ENCODE assay signal across 11 cellular contexts in genomic region chr11:117810056-117810451, GRCh38. TPM values are rescaled to one million over a fixed set of nuclear protein-coding genes. Genes with fewer than 3 reads are reported as not detected.
DNase-seq lines count a peak whose midpoint lies in the region; ATAC-seq, FAIRE-seq and TF ChIP-seq lines count a peak whose summit lies in the region.
"Not testable (repeated sequence)": the region's sequence is repeated elsewhere in the genome, so short reads cannot be mapped to it uniquely, and the experiment has no call there.
"Had no signal": no experiment of that assay in that cellular context is flagged by ENCODE, and none has a peak within 500 bp of the region (broad histone marks: within the 10 kb centered on the region; RNA-seq: fewer than 3 reads in every experiment).

No MANE protein-coding gene starts in this region.

- not testable (repeated sequence) for H3K36me3 Mint-ChIP-seq in CD4-positive, CD25-positive, alpha-beta regulatory T cell; T-helper 17 cell (ENCODE audit: low read depth); activated CD8-positive, alpha-beta memory T cell treated with anti-CD3 and anti-CD28 coated beads, Interleukin-2, amount 10 ng/mL, durations not matched to agents 7 days and 5 days; activated naive CD8-positive, alpha-beta T cell treated with anti-CD3 and anti-CD28 coated beads, Interleukin-2, amount 10 ng/mL, durations not matched to agents 7 days and 5 days; type B pancreatic cell

- not testable (repeated sequence) for H2AK5ac ChIP-seq in H1 (ENCODE audit: low read depth, low read length); mesenchymal stem cell (ENCODE audit: low read length, severe bottlenecking)

- not testable (repeated sequence) for H3K79me1 ChIP-seq in H1 (ENCODE audit: low read depth, low read length)
- peaks cover 17% of the 10 kb centered on the region for H3K79me1 ChIP-seq in mesenchymal stem cell (replicated peaks; ENCODE audit: low read length, poor library complexity, severe bottlenecking)

- not testable (repeated sequence) for H2BK120ac ChIP-seq in H1 (replicated peaks; ENCODE audit: low read depth, low read length); mesenchymal stem cell (ENCODE audit: low read depth, low read length)

- not testable (repeated sequence) for ATAC-seq in CD4-positive, CD25-positive, alpha-beta regulatory T cell (ENCODE audit: low read depth in 2 of 2); T-helper 17 cell; activated CD8-positive, alpha-beta memory T cell treated with anti-CD3 and anti-CD28 coated beads, Interleukin-2, amount 10 ng/mL, durations not matched to agents 7 days and 5 days; activated naive CD8-positive, alpha-beta T cell treated with anti-CD3 and anti-CD28 coated beads, Interleukin-2, amount 10 ng/mL, durations not matched to agents 7 days and 5 days (ENCODE audit: low read depth)

- not testable (repeated sequence) for H3K27ac ChIP-seq in CD4-positive, CD25-positive, alpha-beta regulatory T cell (ENCODE audit: insufficient read depth, low read length, poor library complexity, severe bottlenecking); H1 (ENCODE audit: low read depth, low read length)
- peak overlapping the region; percentile 55 for H3K27ac ChIP-seq in mesenchymal stem cell (ENCODE audit: low read length, poor library complexity, severe bottlenecking)

- H3K23me2 ChIP-seq in H1 (ENCODE audit: low read depth, low read length): not testable (repeated sequence)

- H3K4me3 Mint-ChIP-seq in CD4-positive, CD25-positive, alpha-beta regulatory T cell; activated CD8-positive, alpha-beta memory T cell treated with anti-CD3 and anti-CD28 coated beads, Interleukin-2, amount 10 ng/mL, durations not matched to agents 7 days and 5 days; type B pancreatic cell: not testable (repeated sequence)
- H3K4me3 Mint-ChIP-seq in T-helper 17 cell: peak overlapping the region; percentile 73
- peak overlapping the region; percentile 2 for H3K4me3 Mint-ChIP-seq in activated naive CD8-positive, alpha-beta T cell treated with anti-CD3 and anti-CD28 coated beads, Interleukin-2, amount 10 ng/mL, durations not matched to agents 7 days and 5 days

- H2BK20ac ChIP-seq in H1 (ENCODE audit: low read length): not testable (repeated sequence)

- H3K4me3 ChIP-seq in CD4-positive, CD25-positive, alpha-beta regulatory T cell (ENCODE audit: low read depth, low read length); H1 (ENCODE audit: extremely low read depth in 1 of 4, insufficient read depth in 2 of 4, low read depth in 3 of 4, low read length in 4 of 4); mesenchymal stem cell (ENCODE audit: insufficient read depth in 1 of 2, low read depth in 1 of 2, low read length in 2 of 2): not testable (repeated sequence)

- not testable (repeated sequence) for H3K23ac ChIP-seq in H1 (ENCODE audit: insufficient read length); mesenchymal stem cell (ENCODE audit: low read length in 2 of 2)

- not testable (repeated sequence) for FAIRE-seq in H1 (lab: Jason Lieb, UNC)

- not testable (repeated sequence) for H4K20me1 ChIP-seq in H1 (replicated peaks in 1 of 2; ENCODE audit: control insufficient read depth in 1 of 2, insufficient read depth in 2 of 2, low read length in 2 of 2)

- not testable (repeated sequence) for H3K79me2 ChIP-seq in H1 (ENCODE audit: control insufficient read depth in 1 of 2, insufficient read depth in 2 of 2, low read length in 2 of 2)

- 84 to 100% methylated on average over 2 to 12 of the region's 12 CpGs for WGBS in H1 (ENCODE audit: extremely low coverage in 1 of 2, insufficient coverage in 1 of 2, insufficient read length in 1 of 2, insufficient replicate concordance in 2 of 2, low coverage in 1 of 2, low lambda C conversion rate in 2 of 2, missing lambda C conversion rate in 1 of 2), 2 experiments
- 91% methylated on average over 12 of the region's 12 CpGs for WGBS in mesenchymal stem cell

- not testable (repeated sequence) for H4K91ac ChIP-seq in H1 (replicated peaks; ENCODE audit: insufficient read length, low read length); mesenchymal stem cell (ENCODE audit: low read length)

- not testable (repeated sequence) for DNase-seq in CD4-positive, CD25-positive, alpha-beta regulatory T cell; T-helper 17 cell; activated CD8-positive, alpha-beta memory T cell treated with anti-CD3 and anti-CD28 coated beads, Interleukin-2, amount 10 ng/mL, durations not matched to agents 7 days and 5 days; activated naive CD8-positive, alpha-beta T cell treated with anti-CD3 and anti-CD28 coated beads, Interleukin-2, amount 10 ng/mL, durations not matched to agents 7 days and 5 days; H1 (ENCODE audit: low read depth in 1 of 2, low spot score in 2 of 2); mesenchymal stem cell; type B pancreatic cell (ENCODE audit: extremely low spot score, unreplicated experiment)
- DNase-seq in posterior vena cava (ENCODE audit: low spot score): peak; percentile 58

- H3K4me1 ChIP-seq in CD4-positive, CD25-positive, alpha-beta regulatory T cell (ENCODE audit: control insufficient read depth, insufficient read depth, low read length, poor library complexity, severe bottlenecking): peaks cover 17% of the 10 kb centered on the region
- H3K4me1 ChIP-seq in H1 (replicated peaks in 1 of 4; ENCODE audit: control insufficient read depth in 3 of 4, insufficient read depth in 4 of 4, low read length in 3 of 4): not testable (repeated sequence)
- peaks cover 21% of the 10 kb centered on the region for H3K4me1 ChIP-seq in mesenchymal stem cell (ENCODE audit: control insufficient read depth, insufficient read depth, low read depth, low read length)

- H2BK15ac ChIP-seq in H1 (ENCODE audit: low read length); mesenchymal stem cell (ENCODE audit: low read depth, poor library complexity, severe bottlenecking): not testable (repeated sequence)

- not testable (repeated sequence) for TF ChIP-seq POLR2A in H1 (IDR thresholded peaks at IDR 0.05; ENCODE audit: control extremely low read depth in 1 of 2, low read depth in 2 of 2, low read length in 2 of 2)

- not testable (repeated sequence) for H3K4me2 ChIP-seq in H1 (ENCODE audit: insufficient read depth in 1 of 2, low read depth in 2 of 2, low read length in 2 of 2); mesenchymal stem cell (ENCODE audit: low read length, poor library complexity, severe bottlenecking)

- peak overlapping the region in 2 of 3 donors; percentile 11 to 29 for H3K27ac Mint-ChIP-seq in CD4-positive, CD25-positive, alpha-beta regulatory T cell
- H3K27ac Mint-ChIP-seq in T-helper 17 cell: peak overlapping the region; percentile 61
- peak overlapping the region; percentile 8 for H3K27ac Mint-ChIP-seq in activated CD8-positive, alpha-beta memory T cell treated with anti-CD3 and anti-CD28 coated beads, Interleukin-2, amount 10 ng/mL, durations not matched to agents 7 days and 5 days
- H3K27ac Mint-ChIP-seq in activated naive CD8-positive, alpha-beta T cell treated with anti-CD3 and anti-CD28 coated beads, Interleukin-2, amount 10 ng/mL, durations not matched to agents 7 days and 5 days: peak overlapping the region; percentile 42
- H3K27ac Mint-ChIP-seq in type B pancreatic cell: peak overlapping the region; percentile 42

- not testable (repeated sequence) for H4K8ac ChIP-seq in H1 (ENCODE audit: extremely low read depth, insufficient read depth, low read length); mesenchymal stem cell (ENCODE audit: low read length)

- not testable (repeated sequence) for TF ChIP-seq RAD21 in H1 (IDR thresholded peaks at IDR 0.05 in 1 of 2, conservative IDR thresholded peaks at IDR 0.05 in 1 of 2; ENCODE audit: low read depth in 2 of 2, low read length in 2 of 2)

- not testable (repeated sequence) for H3K36me3 ChIP-seq in CD4-positive, CD25-positive, alpha-beta regulatory T cell (ENCODE audit: control insufficient read depth, insufficient read depth, low read length); H1 (ENCODE audit: control insufficient read depth in 2 of 4, insufficient read depth in 4 of 4, low read length in 3 of 4)
- peaks cover 0 to 11% of the 10 kb centered on the region in 2 experiments for H3K36me3 ChIP-seq in mesenchymal stem cell (ENCODE audit: control insufficient read depth in 1 of 2, insufficient read depth in 2 of 2, low read depth in 1 of 2, low read length in 2 of 2)

- not testable (repeated sequence) for H3K56ac ChIP-seq in H1 (replicated peaks; ENCODE audit: insufficient read length, low read depth, low read length)

- not testable (repeated sequence) for H3K27me3 ChIP-seq in CD4-positive, CD25-positive, alpha-beta regulatory T cell (ENCODE audit: control insufficient read depth, insufficient read depth, low read length); H1 (replicated peaks in 1 of 4; ENCODE audit: control insufficient read depth in 3 of 4, extremely low read depth in 1 of 4, insufficient read depth in 3 of 4, low read length in 3 of 4)
- peaks cover 0 to 47% of the 10 kb centered on the region in 2 experiments for H3K27me3 ChIP-seq in mesenchymal stem cell (ENCODE audit: control insufficient read depth in 1 of 2, insufficient read depth in 1 of 2, low read length in 2 of 2)

- not testable (repeated sequence) for H3K4ac ChIP-seq in H1 (replicated peaks; ENCODE audit: insufficient read length, low read depth, low read length); mesenchymal stem cell (ENCODE audit: low read depth in 1 of 2, low read length in 2 of 2)

- not testable (repeated sequence) for H3K14ac ChIP-seq in H1 (ENCODE audit: insufficient read length)
- peak overlapping the region in 1 of 2 experiments; percentile 96 for H3K14ac ChIP-seq in mesenchymal stem cell (ENCODE audit: low read length in 2 of 2)

- H3K9ac ChIP-seq in H1 (replicated peaks in 1 of 4; ENCODE audit: extremely low read depth in 1 of 4, low read depth in 3 of 4, low read length in 3 of 4); mesenchymal stem cell (ENCODE audit: low read length): not testable (repeated sequence)

- H3K18ac ChIP-seq in H1 (ENCODE audit: extremely low read depth, low read length): not testable (repeated sequence)
- peak overlapping the region in 1 of 2 experiments; percentile 49 for H3K18ac ChIP-seq in mesenchymal stem cell (ENCODE audit: low read depth in 1 of 2, low read length in 2 of 2)

- POLR2A ChIA-PET in activated naive CD8-positive, alpha-beta T cell treated with anti-CD3 and anti-CD28 coated beads, Interleukin-2, amount 10 ng/mL, durations not matched to agents 7 days and 5 days (lab: Charles Lee): interaction anchor here (1.2 kb wide), 1 partner anchor 13 kb away, joined by 4 read pairs; no protein-coding TSS in a partner anchor
- POLR2A ChIA-PET in H1 (lab: Charles Lee; ENCODE audit: partially characterized antibody): not testable (repeated sequence)

- not testable (repeated sequence) for H2AFZ ChIP-seq in H1 (ENCODE audit: low read length); mesenchymal stem cell (ENCODE audit: low read depth, low read length)

- CTCF ChIA-PET in activated CD8-positive, alpha-beta memory T cell treated with anti-CD3 and anti-CD28 coated beads, Interleukin-2, amount 10 ng/mL, durations not matched to agents 7 days and 5 days (lab: Charles Lee): interaction anchor here (1.3 to 13.0 kb wide), 7 partner anchors 9 to 362 kb away, joined by 4 to 343 read pairs (median 27); partner anchors contain the start of genes DSCAML1 and FXYD2
- CTCF ChIA-PET in H1 (lab: Charles Lee; ENCODE audit: partially characterized antibody): interaction anchor here (0.7 to 7.8 kb wide), 26 partner anchors 9 to 390 kb away, joined by 3 to 163 read pairs (median 6); partner anchors contain the start of gene DSCAML1

- not testable (repeated sequence) for H3K9me3 ChIP-seq in CD4-positive, CD25-positive, alpha-beta regulatory T cell (ENCODE audit: control insufficient read depth in 2 of 2, low read length in 2 of 2); T-helper 17 cell (ENCODE audit: control insufficient read depth, low read length, poor library complexity, severe bottlenecking); H1 (ENCODE audit: insufficient read depth in 2 of 2, low read depth in 1 of 2, low read length in 1 of 2); mesenchymal stem cell (ENCODE audit: control insufficient read depth, low read length)

- H2BK12ac ChIP-seq in H1 (ENCODE audit: low read depth, low read length); mesenchymal stem cell (ENCODE audit: low read length in 2 of 2): not testable (repeated sequence)

- intact Hi-C loops in posterior vena cava (cut with DNase I): loop anchor here in 1 of 2 donors (10.0 kb wide), 1 partner anchor 385 kb away; no protein-coding TSS in a partner anchor

- H3K4me1 Mint-ChIP-seq in CD4-positive, CD25-positive, alpha-beta regulatory T cell: peaks cover 6 to 34% (median 18%) of the 10 kb centered on the region in 4 donors
- H3K4me1 Mint-ChIP-seq in T-helper 17 cell (peaks cover 29% of the 10 kb centered on the region), type B pancreatic cell (ENCODE audit: unreplicated experiment) (peaks cover 53% of the 10 kb centered on the region)
- H3K4me1 Mint-ChIP-seq in activated CD8-positive, alpha-beta memory T cell treated with anti-CD3 and anti-CD28 coated beads, Interleukin-2, amount 10 ng/mL, durations not matched to agents 7 days and 5 days: peaks cover 39% of the 10 kb centered on the region
- H3K4me1 Mint-ChIP-seq in activated naive CD8-positive, alpha-beta T cell treated with anti-CD3 and anti-CD28 coated beads, Interleukin-2, amount 10 ng/mL, durations not matched to agents 7 days and 5 days: peaks cover 33% of the 10 kb centered on the region

- TF ChIP-seq EP300 in H1 (IDR thresholded peaks at IDR 0.05; ENCODE audit: borderline replicate concordance in 1 of 2, low read depth in 2 of 2, low read length in 2 of 2): not testable (repeated sequence)

- not testable (repeated sequence) for H3K9me3 Mint-ChIP-seq in CD4-positive, CD25-positive, alpha-beta regulatory T cell; activated CD8-positive, alpha-beta memory T cell treated with anti-CD3 and anti-CD28 coated beads, Interleukin-2, amount 10 ng/mL, durations not matched to agents 7 days and 5 days (ENCODE audit: low read depth); activated naive CD8-positive, alpha-beta T cell treated with anti-CD3 and anti-CD28 coated beads, Interleukin-2, amount 10 ng/mL, durations not matched to agents 7 days and 5 days; type B pancreatic cell

- not testable (repeated sequence) for H2BK5ac ChIP-seq in H1 (ENCODE audit: low read depth, low read length); mesenchymal stem cell (ENCODE audit: low read depth, low read length, poor library complexity, severe bottlenecking)

- TF ChIP-seq CTCF in H1 (IDR thresholded peaks at IDR 0.05; ENCODE audit: control extremely low read depth in 1 of 3, insufficient read depth in 1 of 3, low read depth in 1 of 3, low read length in 3 of 3); type B pancreatic cell (conservative IDR thresholded peaks at IDR 0.05): not testable (repeated sequence)

- H4K5ac ChIP-seq in H1 (ENCODE audit: insufficient read length, low read depth, low read length): not testable (repeated sequence)

- H3K27me3 Mint-ChIP-seq in CD4-positive, CD25-positive, alpha-beta regulatory T cell; T-helper 17 cell; activated CD8-positive, alpha-beta memory T cell treated with anti-CD3 and anti-CD28 coated beads, Interleukin-2, amount 10 ng/mL, durations not matched to agents 7 days and 5 days; activated naive CD8-positive, alpha-beta T cell treated with anti-CD3 and anti-CD28 coated beads, Interleukin-2, amount 10 ng/mL, durations not matched to agents 7 days and 5 days: not testable (repeated sequence)
- H3K27me3 Mint-ChIP-seq in type B pancreatic cell: peaks cover 33% of the 10 kb centered on the region

RNA-seq across cellular contexts. Expression of gene DSCAML1, which starts 13.0 kb away (rescaled TPM):
- total RNA-seq in CD4-positive, CD25-positive, alpha-beta regulatory T cell: 1.6 TPM
- under 1 TPM in 3 of 4 donors, not detected in 1; 0.08 to 0.34 (median 0.25) TPM for polyA plus RNA-seq in CD4-positive, CD25-positive, alpha-beta regulatory T cell
- total RNA-seq in T-helper 17 cell (under 1 TPM; 0.21 to 0.92 TPM), posterior vena cava (1 to 10 TPM; 1.2 to 1.5 TPM), type B pancreatic cell (ENCODE audit: low replicate concordance) (5.8 and 9.8 TPM in 2 replicates)
- total RNA-seq in activated CD8-positive, alpha-beta memory T cell treated with anti-CD3 and anti-CD28 coated beads, Interleukin-2, amount 10 ng/mL, durations not matched to agents 7 days and 5 days: 1 to 10 TPM in 1 of 2 experiments, under 1 TPM in 1; 0.42 to 1.4 TPM
- total RNA-seq in activated naive CD8-positive, alpha-beta T cell treated with anti-CD3 and anti-CD28 coated beads, Interleukin-2, amount 10 ng/mL, durations not matched to agents 7 days and 5 days: 1 to 10 TPM; 1.4 to 3.1 TPM
- total RNA-seq in H1 (2021; fragmentation: NEBNext Ultra II Directional; extraction: Animal tissue kit (Norgen Biotek cat#: 25700)): 0.19 and 0.27 TPM in 2 replicates
- polyA plus RNA-seq in H1 (2011; rRNA removed): 0.24 and 0.25 TPM in 2 replicates
- 0.16 TPM for polyA plus RNA-seq in H1 (2011; cell fraction: cytosol; rRNA removed)
- polyA plus RNA-seq in H1 (2011; cell fraction: nucleus; rRNA removed): 0.39 TPM
- polyA plus RNA-seq in H1 (2012, experiment 1 of 2): 0.08 to 0.35 TPM (median 0.18 TPM) in 4 replicates
- 0.04 TPM for polyA plus RNA-seq in H1 (2012, experiment 2 of 2)
- 0.10 TPM for polyA plus RNA-seq in H1 (2013, experiment 1 of 2)
- 0.22 TPM for polyA plus RNA-seq in H1 (2013, experiment 2 of 2)
- 0.10 and 0.54 TPM in 2 replicates for polyA minus RNA-seq in H1 (2011; rRNA and poly(A)+ RNA removed)
- polyA minus RNA-seq in H1 (2011; cell fraction: cytosol; rRNA and poly(A)+ RNA removed): not detected
- polyA minus RNA-seq in H1 (2011; cell fraction: nucleus; rRNA and poly(A)+ RNA removed): 3.2 TPM
- polyA plus RNA-seq in mesenchymal stem cell (2013, experiment 1 of 2): not detected
- not detected for polyA plus RNA-seq in mesenchymal stem cell (2013, experiment 2 of 2)
- total RNA-seq: H4, IMR-90, PC-3 had no signal
- polyA plus RNA-seq: IMR-90 had no signal

RNA-seq across cellular contexts. Expression of gene FXYD2, which starts 14.5 kb away (rescaled TPM):
- 4.0 TPM for total RNA-seq in CD4-positive, CD25-positive, alpha-beta regulatory T cell
- 10 to 100 TPM; 35.5 to 88.9 (median 72.3) TPM for polyA plus RNA-seq in CD4-positive, CD25-positive, alpha-beta regulatory T cell
- 1 to 10 TPM in 1 of 2 donors, not detected in 1; 1.3 TPM for total RNA-seq in T-helper 17 cell
- 10 to 100 TPM; 13.1 to 19.0 TPM for total RNA-seq in activated CD8-positive, alpha-beta memory T cell treated with anti-CD3 and anti-CD28 coated beads, Interleukin-2, amount 10 ng/mL, durations not matched to agents 7 days and 5 days
- total RNA-seq in activated naive CD8-positive, alpha-beta T cell treated with anti-CD3 and anti-CD28 coated beads, Interleukin-2, amount 10 ng/mL, durations not matched to agents 7 days and 5 days: 10 to 100 TPM; 28.0 to 31.2 TPM
- 0.99 and 1.1 TPM in 2 replicates for total RNA-seq in H1 (2021; fragmentation: NEBNext Ultra II Directional; extraction: Animal tissue kit (Norgen Biotek cat#: 25700))
- 0.89 and 1.6 TPM in 2 replicates for polyA plus RNA-seq in H1 (2011; rRNA removed)
- 1.2 TPM for polyA plus RNA-seq in H1 (2011; cell fraction: cytosol; rRNA removed)
- 3.1 TPM for polyA plus RNA-seq in H1 (2011; cell fraction: nucleus; rRNA removed)
- polyA plus RNA-seq in H1 (2012, experiment 1 of 2): 0.84 to 1.1 TPM (median 0.98 TPM) in 4 replicates
- 0.21 TPM for polyA plus RNA-seq in H1 (2012, experiment 2 of 2)
- 2.0 TPM for polyA plus RNA-seq in H1 (2013, experiment 1 of 2)
- polyA plus RNA-seq in H1 (2013, experiment 2 of 2): 1.2 TPM
- 0.95 and 1.7 TPM in 2 replicates for polyA minus RNA-seq in H1 (2011; rRNA and poly(A)+ RNA removed)
- 0.59 TPM for polyA minus RNA-seq in H1 (2011; cell fraction: cytosol; rRNA and poly(A)+ RNA removed)
- 4.4 TPM for polyA minus RNA-seq in H1 (2011; cell fraction: nucleus; rRNA and poly(A)+ RNA removed)
- polyA plus RNA-seq in mesenchymal stem cell (2013, experiment 1 of 2): 1.0 TPM
- 0.58 TPM for polyA plus RNA-seq in mesenchymal stem cell (2013, experiment 2 of 2)
- total RNA-seq in posterior vena cava: 1 to 10 TPM; 3.6 to 4.5 TPM
- 40.8 and 57.5 TPM in 2 replicates for total RNA-seq in type B pancreatic cell (ENCODE audit: low replicate concordance)
- total RNA-seq: H4, IMR-90, PC-3 had no signal

Comparison
In these comparisons a context has a peak if more than half of its experiments do, and no peak if none do; other contexts are left out.
1. H3K27ac Mint-ChIP-seq: peak in every context shown above with its lines; median percentile 61 in T-helper 17 cell; 42 in activated naive CD8-positive, alpha-beta T cell treated with anti-CD3 and anti-CD28 coated beads, Interleukin-2, amount 10 ng/mL, durations not matched to agents 7 days and 5 days; 42 in type B pancreatic cell; 20 in CD4-positive, CD25-positive, alpha-beta regulatory T cell; 8 in activated CD8-positive, alpha-beta memory T cell treated with anti-CD3 and anti-CD28 coated beads, Interleukin-2, amount 10 ng/mL, durations not matched to agents 7 days and 5 days.